ENCODE assay signal across 8 cellular contexts in genomic region chr16:67151431-67152097, GRCh38. TPM values are rescaled to one million over a fixed set of nuclear protein-coding genes. Genes with fewer than 3 reads are reported as not detected.
DNase-seq lines count a peak whose midpoint lies in the region; ATAC-seq and TF ChIP-seq lines count a peak whose summit lies in the region.

No MANE protein-coding gene starts in this region.

- H3K27ac Mint-ChIP-seq in WTC11, result no peak overlapping the region
- H3K27ac Mint-ChIP-seq in immature natural killer cell, result no peak overlapping the region

- no peaks in the 10 kb centered on the region for H3K9me3 ChIP-seq in thyroid gland

- peaks cover 11% of the 10 kb centered on the region for H3K36me3 Mint-ChIP-seq in activated T-cell treated with anti-CD3 and anti-CD28 coated beads, Interleukin-2, amount 50 U/mL, for 4 hours (ENCODE audit: insufficient read depth)
- peaks cover 8% of the 10 kb centered on the region for H3K36me3 Mint-ChIP-seq in WTC11
- H3K36me3 Mint-ChIP-seq in immature natural killer cell, result peaks cover 9 to 17% (median 12%) of the 10 kb centered on the region in 3 donors

- H3K9me3 Mint-ChIP-seq in activated T-cell treated with anti-CD3 and anti-CD28 coated beads, Interleukin-2, amount 50 U/mL, for 4 hours, result no peaks in the 10 kb centered on the region
- H3K9me3 Mint-ChIP-seq in WTC11, result no peaks in the 10 kb centered on the region
- H3K9me3 Mint-ChIP-seq in immature natural killer cell, result no peaks in the 10 kb centered on the region

- TF ChIP-seq CTCF in WTC11 (IDR thresholded peaks at IDR 0.05), result no peak
- no peak for TF ChIP-seq CTCF in thyroid gland (IDR thresholded peaks at IDR 0.05)
- TF ChIP-seq CTCF in lower leg skin (IDR thresholded peaks at IDR 0.05), result no peak

- POLR2A ChIA-PET in WTC11 (lab: Charles Lee), result interaction anchor here (0.6 to 1.1 kb wide), 3 partner anchors 34 to 194 kb away, joined by 3 read pairs; no protein-coding TSS in a partner anchor

- 52 to 62% methylated on average over 7 to 8 of the region's 8 CpGs for WGBS in thyroid gland, 2 donors
- 47 to 52% methylated on average over 8 of the region's 8 CpGs for WGBS in lower leg skin, 2 donors

- DNase-seq in activated T-cell treated with anti-CD3 and anti-CD28 coated beads, Interleukin-2, amount 50 U/mL, for 4 hours, result no peak
- no peak for DNase-seq in activated T-cell treated with anti-CD3 and anti-CD28 coated beads, Interleukin-2, amount 50 U/mL, for 1 hour
- no peak for DNase-seq in WTC11 (ENCODE audit: low spot score)
- no peak for DNase-seq in immature natural killer cell
- DNase-seq in thyroid gland, result no peak
- DNase-seq in A172 (ENCODE audit: low spot score), result no peak
- no peak for DNase-seq in effector CD4-positive, alpha-beta T cell
- DNase-seq in lower leg skin (ENCODE audit: low spot score in 2 of 2), result no peak

- peak overlapping the region in 2 of 3 donors; percentile 83 to 85 for H3K27ac ChIP-seq in thyroid gland

- H3K27me3 Mint-ChIP-seq in activated T-cell treated with anti-CD3 and anti-CD28 coated beads, Interleukin-2, amount 50 U/mL, for 4 hours (ENCODE audit: low read depth), result no peaks in the 10 kb centered on the region
- H3K27me3 Mint-ChIP-seq in WTC11 (ENCODE audit: low read depth) (peaks cover 65% of the 10 kb centered on the region), immature natural killer cell (ENCODE audit: low read depth in 3 of 3) (peaks cover 1 to 12% (median 10%) of the 10 kb centered on the region in 3 donors)

- intact Hi-C loops in thyroid gland (cut with DNase I), result loop anchor here (5.0 to 10.0 kb wide), 2 partner anchors 47 to 124 kb away; partner anchors contain the start of genes CBFB and PHAF1
- intact Hi-C loops in lower leg skin (cut with DNase I; ENCODE audit: low total_unique reads), result no loop called here

- H3K4me3 ChIP-seq in thyroid gland (replicated peaks in 1 of 3) (peak overlapping the region in 1 of 3 donors; percentile 67), lower leg skin (ENCODE audit: low read depth, poor library complexity, severe bottlenecking) (no peak overlapping the region)

- ATAC-seq in activated T-cell treated with anti-CD3 and anti-CD28 coated beads, Interleukin-2, amount 50 U/mL, for 4 hours, result no peak
- ATAC-seq in WTC11, result no peak

- no peaks in the 10 kb centered on the region for H3K27me3 ChIP-seq in thyroid gland

- peak overlapping the region; percentile 64 for H3K4me3 Mint-ChIP-seq in activated T-cell treated with anti-CD3 and anti-CD28 coated beads, Interleukin-2, amount 50 U/mL, for 4 hours
- H3K4me3 Mint-ChIP-seq in WTC11, result peak overlapping the region; percentile 75
- H3K4me3 Mint-ChIP-seq in immature natural killer cell, result peak overlapping the region; percentile 21 to 59 (median 42)

- TF ChIP-seq POLR2A in thyroid gland (IDR thresholded peaks at IDR 0.05), result no peak
- TF ChIP-seq POLR2A in lower leg skin (IDR thresholded peaks at IDR 0.05), result no peak

- H3K36me3 ChIP-seq in thyroid gland, result peaks cover 0 to 7% of the 10 kb centered on the region in 2 donors

- peaks cover 33% of the 10 kb centered on the region for H3K4me1 Mint-ChIP-seq in activated T-cell treated with anti-CD3 and anti-CD28 coated beads, Interleukin-2, amount 50 U/mL, for 4 hours (ENCODE audit: low read depth)
- H3K4me1 Mint-ChIP-seq in WTC11 (peaks cover 8% of the 10 kb centered on the region), immature natural killer cell (peaks cover 0 to 12% of the 10 kb centered on the region in 2 donors)

- H3K4me1 ChIP-seq in thyroid gland, result peaks cover 19 to 43% of the 10 kb centered on the region in 2 donors

- CTCF ChIA-PET in WTC11 (lab: Charles Lee), result interaction anchor here (0.7 to 15.3 kb wide), 23 partner anchors 9 to 248 kb away, joined by 3 to 386 read pairs (median 5); partner anchors contain the start of genes CES3, ELMO3, FBXL8 and FHOD1

TF ChIP-seq in WTC11, 78 proteins besides CTCF, POLR2A, EP300 and RAD21 (continues in another document):
- TF ChIP-seq ZNF512 (CRISPR knock-in tag; IDR thresholded peaks at IDR 0.05; ENCODE audit: borderline replicate concordance) (no peak), MAX (CRISPR knock-in tag; IDR thresholded peaks at IDR 0.05) (no peak), ZNF423 (CRISPR knock-in tag; IDR thresholded peaks at IDR 0.05) (no peak), TEAD1 (CRISPR knock-in tag; IDR thresholded peaks at IDR 0.05) (no peak), E2F5 (CRISPR knock-in tag; IDR thresholded peaks at IDR 0.05) (no peak), OVOL2 (CRISPR knock-in tag; IDR thresholded peaks at IDR 0.05; ENCODE audit: borderline replicate concordance) (no peak), ZNF425 (CRISPR knock-in tag; conservative IDR thresholded peaks at IDR 0.05) (no peak), NR1H2 (CRISPR knock-in tag; IDR thresholded peaks at IDR 0.05) (no peak)

RNA-seq across cellular contexts. Expression of gene B3GNT9, which starts 0.8 kb away (rescaled TPM):
- total RNA-seq in activated T-cell treated with anti-CD3 and anti-CD28 coated beads, Interleukin-2, amount 50 U/mL, for 4 hours, result 1 to 10 TPM; 1.3 to 1.9 (median 1.3) TPM
- total RNA-seq in WTC11 (2021) (6.4 to 7.8 TPM (median 7.6 TPM) in 3 replicates), thyroid gland (100 to 1,000 TPM in 1 of 4 donors, 10 to 100 TPM in 3; 52.0 to 103 (median 85.7) TPM), lower leg skin (10 to 100 TPM; 10.3 to 18.0 (median 13.3) TPM)
- polyA plus RNA-seq in immature natural killer cell, result under 1 TPM in 2 of 3 donors, not detected in 1; 0.13 to 0.18 TPM
- total RNA-seq in A172 (2014; rRNA removed; shearing (Covaris generic)), result 63.0 and 65.1 TPM in 2 replicates

RNA-seq across cellular contexts. Expression of gene TRADD, which starts 8.1 kb away (rescaled TPM):
- 10 to 100 TPM; 16.0 to 20.3 (median 17.4) TPM for total RNA-seq in activated T-cell treated with anti-CD3 and anti-CD28 coated beads, Interleukin-2, amount 50 U/mL, for 4 hours
- total RNA-seq in WTC11 (2021) (1.4 to 2.1 TPM (median 1.7 TPM) in 3 replicates), thyroid gland (10 to 100 TPM; 27.0 to 42.2 (median 37.0) TPM), lower leg skin (10 to 100 TPM; 46.3 to 51.0 (median 49.4) TPM)
- polyA plus RNA-seq in immature natural killer cell, result 10 to 100 TPM; 44.9 to 53.7 (median 49.4) TPM
- 28.9 and 36.1 TPM in 2 replicates for total RNA-seq in A172 (2014; rRNA removed; shearing (Covaris generic))

RNA-seq across cellular contexts. Expression of gene FBXL8, which starts 8.2 kb away (rescaled TPM):
- 1 to 10 TPM; 4.8 to 8.9 (median 6.1) TPM for total RNA-seq in activated T-cell treated with anti-CD3 and anti-CD28 coated beads, Interleukin-2, amount 50 U/mL, for 4 hours
- total RNA-seq in WTC11 (2021) (1.1 to 1.2 TPM (median 1.1 TPM) in 3 replicates), thyroid gland (10 to 100 TPM; 26.3 to 41.9 (median 35.6) TPM), lower leg skin (10 to 100 TPM; 47.3 to 97.8 (median 67.9) TPM)
- 1 to 10 TPM; 3.8 to 7.4 (median 5.7) TPM for polyA plus RNA-seq in immature natural killer cell
- total RNA-seq in A172 (2014; rRNA removed; shearing (Covaris generic)), result 7.3 and 9.0 TPM in 2 replicates

RNA-seq across cellular contexts. Expression of gene HSF4, which starts 13.0 kb away (rescaled TPM):
- 1 to 10 TPM; 2.8 to 6.1 (median 4.0) TPM for total RNA-seq in activated T-cell treated with anti-CD3 and anti-CD28 coated beads, Interleukin-2, amount 50 U/mL, for 4 hours
- total RNA-seq in WTC11 (2021), result 2.2 to 2.5 TPM (median 2.3 TPM) in 3 replicates
- not detected for polyA plus RNA-seq in immature natural killer cell
- total RNA-seq in thyroid gland, result 10 to 100 TPM; 17.3 to 52.5 (median 36.6) TPM
- 5.8 and 10.9 TPM in 2 replicates for total RNA-seq in A172 (2014; rRNA removed; shearing (Covaris generic))
- 100 to 1,000 TPM in 1 of 4 donors, 10 to 100 TPM in 3; 48.3 to 131 (median 64.7) TPM for total RNA-seq in lower leg skin

RNA-seq across cellular contexts. Expression of gene NOL3, which starts 18.8 kb away (rescaled TPM):
- 1 to 10 TPM in 2 of 3 donors, under 1 TPM in 1; 0.99 to 3.7 (median 1.4) TPM for total RNA-seq in activated T-cell treated with anti-CD3 and anti-CD28 coated beads, Interleukin-2, amount 50 U/mL, for 4 hours
- total RNA-seq in WTC11 (2021), result 8.5 to 10.6 TPM (median 9.7 TPM) in 3 replicates
- polyA plus RNA-seq in immature natural killer cell, result under 1 TPM in 2 of 3 donors, not detected in 1; 0.18 to 0.47 TPM
- 10 to 100 TPM; 38.3 to 97.0 (median 63.5) TPM for total RNA-seq in thyroid gland
- 11.2 and 19.6 TPM in 2 replicates for total RNA-seq in A172 (2014; rRNA removed; shearing (Covaris generic))
- 100 to 1,000 TPM in 2 of 4 donors, 10 to 100 TPM in 2; 84.3 to 139 (median 115) TPM for total RNA-seq in lower leg skin
